Comparison of ENCODE assay signal across 10 cellular contexts in genomic region chr7:108384721-108385483, GRCh38.
DNase-seq lines count a peak whose midpoint lies in the region; ATAC-seq, FAIRE-seq and TF ChIP-seq lines count a peak whose summit lies in the region.
"Had no signal": no experiment of that assay in that cellular context is flagged by ENCODE, and none has a peak within 500 bp of the region (broad histone marks: within the 10 kb centered on the region; RNA-seq: fewer than 3 reads in every experiment).

No MANE protein-coding gene starts in this region.

- no peak overlapping the region for H3K4ac ChIP-seq in neuronal stem cell (ENCODE audit: low read length)

- TF ChIP-seq RAD21 in HCT116 (IDR thresholded peaks at IDR 0.05; ENCODE audit: low read depth): no peak

- H4K91ac ChIP-seq in neuronal stem cell (ENCODE audit: low read depth, low read length, poor library complexity): no peak overlapping the region

- TF ChIP-seq POLR2A in GM12891 (IDR thresholded peaks at IDR 0.05; ENCODE audit: low read depth, low read length) (no peak), HCT116 (IDR thresholded peaks at IDR 0.05; ENCODE audit: borderline replicate concordance, extremely low read depth, insufficient read depth, insufficient read length) (no peak)

- no peak overlapping the region for H2BK120ac ChIP-seq in neuronal stem cell (ENCODE audit: low read depth, low read length)

- H3K9me3 ChIP-seq in HCT116 (ENCODE audit: control insufficient read depth in 1 of 2, insufficient read depth in 1 of 2, low read depth in 1 of 2, low read length in 2 of 2): no peaks in the 10 kb centered on the region
- no peaks in the 10 kb centered on the region for H3K9me3 ChIP-seq in keratinocyte (ENCODE audit: control insufficient read depth, low read depth, low read length)
- no peaks in the 10 kb centered on the region for H3K9me3 ChIP-seq in tibial artery
- H3K9me3 ChIP-seq in neuronal stem cell (replicated peaks in 1 of 2; ENCODE audit: control insufficient read depth in 2 of 2, insufficient read depth in 1 of 2, low read depth in 1 of 2, low read length in 2 of 2): no peaks in the 10 kb centered on the region

- no peaks in the 10 kb centered on the region for H4K20me1 ChIP-seq in HCT116 (ENCODE audit: insufficient read depth)
- no peaks in the 10 kb centered on the region for H4K20me1 ChIP-seq in keratinocyte (ENCODE audit: control insufficient read depth, extremely low read depth, insufficient read depth, low read length)

- H3K79me1 ChIP-seq in neuronal stem cell (ENCODE audit: low read depth, low read length): no peaks in the 10 kb centered on the region

- H3K4me2 ChIP-seq in HCT116 (ENCODE audit: low read length) (no peak overlapping the region), keratinocyte (ENCODE audit: control insufficient read depth, extremely low read depth, insufficient read depth, low read depth, low read length) (no peak overlapping the region), neuronal stem cell (ENCODE audit: insufficient read depth, low read length, poor library complexity, severe bottlenecking) (no peak overlapping the region)

- H3K23ac ChIP-seq in neuronal stem cell (ENCODE audit: low read depth, low read length, poor library complexity): no peak overlapping the region

- ATAC-seq in HCT116: peak; percentile 98
- ATAC-seq: activated CD8-positive, alpha-beta memory T cell treated with anti-CD3 and anti-CD28 coated beads, Interleukin-2, amount 10 ng/mL, durations not matched to agents 7 days and 5 days had no signal

- H3K4me3 ChIP-seq in HCT116 (replicated peaks in 1 of 2; ENCODE audit: low read depth in 1 of 2, low read length in 2 of 2) (no peak overlapping the region), keratinocyte (ENCODE audit: control insufficient read depth in 2 of 3, extremely low read depth in 1 of 3, insufficient read depth in 2 of 3, low read depth in 1 of 3, low read length in 3 of 3) (no peak overlapping the region), tibial artery (no peak overlapping the region), neuronal stem cell (ENCODE audit: low read length in 2 of 2) (no peak overlapping the region)

- H3K4me1 ChIP-seq in HCT116 (ENCODE audit: control insufficient read depth in 1 of 2, insufficient read depth in 2 of 2, low read length in 2 of 2): no peaks in the 10 kb centered on the region
- H3K4me1 ChIP-seq in keratinocyte (ENCODE audit: control insufficient read depth, extremely low read depth, insufficient read depth, low read length): no peaks in the 10 kb centered on the region
- H3K4me1 ChIP-seq in tibial artery: no peaks in the 10 kb centered on the region
- peaks cover 0 to 2% of the 10 kb centered on the region in 2 donors for H3K4me1 ChIP-seq in neuronal stem cell (ENCODE audit: control insufficient read depth in 2 of 2, insufficient read depth in 1 of 2, low read depth in 1 of 2, low read length in 2 of 2)

- WGBS in neuronal stem cell (ENCODE audit: extremely low coverage in 2 of 2, insufficient read length in 2 of 2, insufficient replicate concordance in 1 of 2), 2 donors: no CpG with 5 or more reads among the region's 5 CpGs

- CTCF ChIA-PET in HCT116 (lab: Charles Lee): no interaction called here

- no peak overlapping the region for H4K8ac ChIP-seq in neuronal stem cell (ENCODE audit: low read depth, low read length)

- RAD21 ChIA-PET in HCT116 (lab: Charles Lee; ENCODE audit: low non-redundant PET in 1 of 2, low total read pairs in 2 of 2, uncharacterized antibody in 2 of 2, unreplicated experiment in 2 of 2): no interaction called here

- dilution Hi-C loops in keratinocyte (cut with MboI; ENCODE audit: extremely low pct_ligation_motif_present, low sequenced_read_pairs): no loop called here

- TF ChIP-seq CTCF in HCT116 (IDR thresholded peaks at IDR 0.05 in 2 of 3, conservative IDR thresholded peaks at IDR 0.05 in 1 of 3; ENCODE audit: borderline replicate concordance in 1 of 3, insufficient read depth in 1 of 3, low read depth in 2 of 3, low read length in 2 of 3): peak in 2 of 3 experiments; percentile 50 to 53; a peak in 4 of 6 replicates
- peak; percentile 40 to 46 (median 42) for TF ChIP-seq CTCF in keratinocyte (optimal IDR thresholded peaks at IDR 0.05 in 1 of 3, IDR thresholded peaks at IDR 0.05 in 1 of 3, conservative IDR thresholded peaks at IDR 0.05 in 1 of 3; ENCODE audit: extremely low read depth in 1 of 3, insufficient read depth in 2 of 3, low read length in 3 of 3)
- no peak for TF ChIP-seq CTCF in tibial artery (IDR thresholded peaks at IDR 0.05)

- no peaks in the 10 kb centered on the region for H3K9me1 ChIP-seq in keratinocyte (ENCODE audit: control insufficient read depth, extremely low read depth, insufficient read depth, low read length)

- H2BK5ac ChIP-seq in neuronal stem cell (ENCODE audit: low read length): no peak overlapping the region

- H3K14ac ChIP-seq in neuronal stem cell (ENCODE audit: low read length): no peak overlapping the region

- no peaks in the 10 kb centered on the region for H3K79me2 ChIP-seq in HCT116 (ENCODE audit: insufficient read depth, low read length)
- H3K79me2 ChIP-seq in keratinocyte (ENCODE audit: control insufficient read depth, insufficient read depth, low read length): no peaks in the 10 kb centered on the region

- H2BK12ac ChIP-seq in neuronal stem cell (ENCODE audit: low read length): no peak overlapping the region

- DNase-seq in GM12891 (ENCODE audit: insufficient read length, low spot score) (no peak), HCT116 (ENCODE audit: low read depth, low spot score) (no peak), NAMALWA (ENCODE audit: low spot score) (peak; percentile 51), keratinocyte (ENCODE audit: low read depth, low spot score) (no peak), NCI-H187 treated with DMSO at 0.1 percent for 48 hours (lab: John Stamatoyannopoulos, UW) (no peak), tibial artery (no peak), neuronal stem cell (ENCODE audit: low spot score) (no peak), hypothalamus (lab: John Stamatoyannopoulos, UW) (no peak)
- DNase-seq: activated CD8-positive, alpha-beta memory T cell treated with anti-CD3 and anti-CD28 coated beads, Interleukin-2, amount 10 ng/mL, durations not matched to agents 7 days and 5 days; stimulated activated CD4-positive, alpha-beta T cell treated with anti-CD3 and anti-CD28 coated beads, Interleukin-12 subunit alpha, Interleukin-12 subunit beta, amount 100 ng/mL, for 4 hours had no signal

- H3K27ac ChIP-seq in HCT116 (ENCODE audit: low read depth, low read length) (no peak overlapping the region), keratinocyte (ENCODE audit: control insufficient read depth, insufficient read depth, low read length) (no peak overlapping the region), tibial artery (no peak overlapping the region), neuronal stem cell (replicated peaks; ENCODE audit: low read length) (no peak overlapping the region)

- no peak overlapping the region for H3K18ac ChIP-seq in neuronal stem cell (ENCODE audit: low read length)

- H3K9me2 ChIP-seq in HCT116 (ENCODE audit: insufficient read depth): no peaks in the 10 kb centered on the region

- H3K9ac ChIP-seq in HCT116 (ENCODE audit: low read length): no peak overlapping the region
- H3K9ac ChIP-seq in keratinocyte (ENCODE audit: control insufficient read depth, extremely low read depth, insufficient read depth, low read length): no peak overlapping the region
- H3K9ac ChIP-seq in neuronal stem cell (ENCODE audit: low read depth, low read length, poor library complexity): no peak overlapping the region

- POLR2A ChIA-PET in HCT116 (lab: Charles Lee): no interaction called here

- no TSS peak for BruUV-seq in HCT116 (replicated peaks; lab: Mats Ljungman, UMichigan)

- no peaks in the 10 kb centered on the region for H3K36me3 ChIP-seq in HCT116 (ENCODE audit: control insufficient read depth in 1 of 2, insufficient read depth in 2 of 2, low read length in 2 of 2)
- H3K36me3 ChIP-seq in keratinocyte (ENCODE audit: control insufficient read depth in 2 of 2, extremely low read depth in 1 of 2, insufficient read depth in 2 of 2, low read length in 2 of 2): no peaks in the 10 kb centered on the region
- no peaks in the 10 kb centered on the region for H3K36me3 ChIP-seq in tibial artery
- no peaks in the 10 kb centered on the region for H3K36me3 ChIP-seq in neuronal stem cell (replicated peaks in 1 of 2; ENCODE audit: control insufficient read depth in 2 of 2, insufficient read depth in 2 of 2, low read length in 2 of 2)

- intact Hi-C loops in HCT116 (cut with micrococcal nuclease): no loop called here
- intact Hi-C loops in tibial artery (cut with DNase I; ENCODE audit: low total_unique reads): no loop called here

- FAIRE-seq in GM12891 (lab: Jason Lieb, UNC) (peak; percentile 20), keratinocyte (lab: Jason Lieb, UNC) (no peak)

- H2AK5ac ChIP-seq in neuronal stem cell (ENCODE audit: low read depth, low read length): no peak overlapping the region

- no peak overlapping the region for H2BK15ac ChIP-seq in neuronal stem cell (ENCODE audit: low read length)

- H2AFZ ChIP-seq in HCT116 (ENCODE audit: low read depth, low read length, poor library complexity, severe bottlenecking): no peak overlapping the region
- H2AFZ ChIP-seq in keratinocyte (ENCODE audit: control insufficient read depth, low read length): no peak overlapping the region
- H2AFZ ChIP-seq in neuronal stem cell (ENCODE audit: low read length): no peak overlapping the region

- H3K27me3 ChIP-seq in HCT116 (ENCODE audit: insufficient read depth, low read length) (no peaks in the 10 kb centered on the region), keratinocyte (ENCODE audit: control insufficient read depth, extremely low read depth, insufficient read depth, low read length) (no peaks in the 10 kb centered on the region), tibial artery (no peaks in the 10 kb centered on the region), neuronal stem cell (ENCODE audit: control insufficient read depth in 3 of 3, insufficient read depth in 3 of 3, low read depth in 1 of 3, low read length in 3 of 3) (no peaks in the 10 kb centered on the region)

TF ChIP-seq in GM12891, 5 proteins besides CTCF, POLR2A, EP300 and RAD21:
- TF ChIP-seq POLR2AphosphoS5 (IDR thresholded peaks at IDR 0.05; ENCODE audit: low read depth, low read length) (no peak), PAX5 (IDR thresholded peaks at IDR 0.05; ENCODE audit: insufficient read depth, low read length, severe bottlenecking) (no peak), TAF1 (IDR thresholded peaks at IDR 0.05; ENCODE audit: low read depth, low read length) (no peak), POU2F2 (IDR thresholded peaks at IDR 0.05; ENCODE audit: low read depth, low read length) (no peak), SPI1 (IDR thresholded peaks at IDR 0.05; ENCODE audit: low read depth, low read length) (no peak)

TF ChIP-seq in HCT116, 20 proteins besides CTCF, POLR2A, EP300 and RAD21 (continues in another document):
- TF ChIP-seq CBX3 (IDR thresholded peaks at IDR 0.05; ENCODE audit: low read depth): no peak
- no peak for TF ChIP-seq ELF1 (IDR thresholded peaks at IDR 0.05; ENCODE audit: borderline replicate concordance, low read depth)
- no peak for TF ChIP-seq MAX (IDR thresholded peaks at IDR 0.05)
- no peak for TF ChIP-seq TCF7L2 (IDR thresholded peaks at IDR 0.05; ENCODE audit: borderline replicate concordance, extremely low read depth, insufficient read depth, insufficient read length)

Comparison
In these comparisons a context has a peak if more than half of its experiments do, and no peak if none do; other contexts are left out.
1. CTCF ChIP-seq: peak in HCT116 (2 of 3) and keratinocyte (3 of 3); none in tibial artery (0 of 2).